Comparison of ENCODE assay signal across 1 cellular context in the genomic region with DNA sequence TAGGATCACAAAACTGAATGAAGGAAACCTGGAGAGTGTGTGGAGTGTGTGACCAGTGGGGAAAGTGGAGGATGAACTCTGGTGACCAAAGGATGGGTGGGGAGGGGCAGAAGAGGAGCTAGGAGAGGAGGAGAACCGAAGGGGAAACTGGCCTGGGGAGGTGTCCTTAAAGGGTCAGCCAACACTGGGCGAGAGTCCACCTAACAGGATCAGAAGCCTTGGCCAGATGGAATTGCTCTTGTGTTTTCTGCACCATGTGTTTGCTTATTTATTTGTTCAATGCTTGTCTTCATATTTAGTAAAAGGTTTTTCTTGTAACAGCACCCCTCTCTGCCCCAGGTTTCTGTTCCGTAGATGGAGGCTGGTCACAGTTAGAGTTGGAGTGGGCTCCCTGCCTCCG.
TF ChIP-seq lines count a peak whose summit lies in the region.

No MANE protein-coding gene starts in this region.

TF ChIP-seq in H1, 55 proteins besides CTCF, POLR2A, EP300 and RAD21 (continued from another document):
- no peak for TF ChIP-seq HDAC2 (IDR thresholded peaks at IDR 0.05; ENCODE audit: borderline replicate concordance in 1 of 2, low read depth in 2 of 2, low read length in 2 of 2)
- TF ChIP-seq SIN3A (conservative IDR thresholded peaks at IDR 0.05 in 1 of 2, IDR thresholded peaks at IDR 0.05 in 1 of 2; ENCODE audit: low read depth in 1 of 2, low read length in 2 of 2), result no peak
- no peak for TF ChIP-seq KDM4A (IDR thresholded peaks at IDR 0.05; ENCODE audit: low read depth, low read length, severe bottlenecking)
